1 cellular context compared by ENCODE assay signal in genomic region chr22:22753526-22754267, GRCh38.
TF ChIP-seq lines count a peak whose summit lies in the region.

No MANE protein-coding gene starts in this region.

TF ChIP-seq in WTC11, 78 proteins besides CTCF, POLR2A, EP300 and RAD21 (continued from another document):
- TF ChIP-seq MAX (CRISPR knock-in tag; IDR thresholded peaks at IDR 0.05) (no peak), HMGXB4 (CRISPR knock-in tag; IDR thresholded peaks at IDR 0.05) (no peak), ZNF121 (CRISPR knock-in tag; IDR thresholded peaks at IDR 0.05) (no peak)
